ENCODE assay signal across 8 cellular contexts in the genomic region with DNA sequence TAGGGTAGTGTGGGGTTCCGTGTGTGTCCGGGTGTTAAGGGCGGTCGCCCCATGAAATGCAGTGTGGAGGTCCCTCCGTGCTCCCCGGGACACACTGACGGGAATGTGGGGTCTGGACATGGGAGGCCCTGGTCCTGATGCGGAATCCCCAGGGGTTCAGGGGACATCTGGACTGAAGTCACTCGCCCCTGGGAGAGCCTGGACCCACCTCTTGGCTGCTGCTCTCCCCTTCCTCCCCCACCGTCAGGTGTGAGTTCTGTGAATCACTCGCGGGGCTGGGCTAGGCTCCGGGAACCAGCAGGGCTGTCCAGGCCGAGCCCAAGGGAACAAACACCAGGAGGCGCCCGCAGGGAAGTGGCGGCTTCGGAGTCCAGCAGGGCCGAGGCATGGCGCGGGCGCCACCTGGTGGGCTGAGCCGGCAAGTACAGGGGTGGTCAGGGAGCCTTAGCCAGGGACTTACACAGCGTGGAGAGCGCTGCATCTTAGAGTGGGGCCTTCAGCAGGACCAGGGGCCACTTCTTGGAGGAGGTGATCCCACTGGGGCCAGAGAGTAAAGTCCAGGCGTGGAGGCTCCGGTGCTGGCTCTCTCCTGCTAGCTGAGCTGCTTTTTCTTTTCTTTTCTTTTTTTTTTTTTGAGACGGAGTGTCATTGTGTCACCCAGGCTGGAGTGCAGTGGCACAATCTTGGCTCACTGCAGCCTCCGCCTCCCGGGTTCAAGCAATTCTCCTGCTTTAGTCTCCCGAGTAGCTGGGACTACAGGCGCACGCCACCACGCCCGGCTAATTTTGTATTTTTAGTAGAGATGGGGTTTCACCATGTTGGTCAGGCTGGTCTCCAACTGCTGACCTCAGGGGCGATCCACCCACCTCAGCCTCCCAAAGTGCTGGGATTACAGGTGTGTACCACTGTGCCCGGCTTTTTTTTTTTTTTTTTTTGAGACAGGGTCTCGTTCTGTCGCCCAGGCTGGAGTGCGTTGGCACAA. TPM values are rescaled to one million over a fixed set of nuclear protein-coding genes. Genes with fewer than 3 reads are reported as not detected.
DNase-seq lines count a peak whose midpoint lies in the region; ATAC-seq and TF ChIP-seq lines count a peak whose summit lies in the region.

No MANE protein-coding gene starts in this region.

- H3K9ac ChIP-seq in GM23248, result no peak overlapping the region
- H3K9ac ChIP-seq in Loucy (ENCODE audit: low read depth, low read length, poor library complexity, severe bottlenecking), result no peak overlapping the region

- peak overlapping the region; percentile 55 for H3K4me3 Mint-ChIP-seq in activated T-helper 17 cell treated with anti-CD3 and anti-CD28 coated beads, Interleukin-2, amount 50 U/mL, for 72 hours

- in situ Hi-C loops in GM23248 (cut with MboI), result no loop called here

- H2AFZ ChIP-seq in GM23248 (no peak overlapping the region), Loucy (ENCODE audit: low read length) (peak overlapping the region; percentile 60; the same call in 1 of the 2 replicates)

- H3K27ac Mint-ChIP-seq in activated T-helper 17 cell treated with anti-CD3 and anti-CD28 coated beads, Interleukin-2, amount 50 U/mL, for 72 hours, result no peak overlapping the region

- H3K9me3 ChIP-seq in GM23248 (ENCODE audit: low read depth), result no peaks in the 10 kb centered on the region
- H3K9me3 ChIP-seq in Loucy (ENCODE audit: insufficient read depth, low read depth, low read length), result no peaks in the 10 kb centered on the region
- no peaks in the 10 kb centered on the region for H3K9me3 ChIP-seq in neutrophil

- H3K36me3 ChIP-seq in GM23248 (ENCODE audit: low read depth) (no peaks in the 10 kb centered on the region), Loucy (ENCODE audit: insufficient read depth, low read length) (no peaks in the 10 kb centered on the region), neutrophil (no peaks in the 10 kb centered on the region)

- H4K20me1 ChIP-seq in GM23248 (ENCODE audit: insufficient read depth) (no peaks in the 10 kb centered on the region), Loucy (ENCODE audit: insufficient read depth, low read length, poor library complexity, severe bottlenecking) (no peaks in the 10 kb centered on the region)

- H3K4me2 ChIP-seq in GM23248 (ENCODE audit: unreplicated experiment) (no peak overlapping the region), Loucy (ENCODE audit: low read depth, low read length, poor library complexity, severe bottlenecking) (no peak overlapping the region)

- H3K4me3 ChIP-seq in GM23248, result no peak overlapping the region
- H3K4me3 ChIP-seq in Loucy (ENCODE audit: low read length, poor library complexity, severe bottlenecking), result no peak overlapping the region
- no peak overlapping the region for H3K4me3 ChIP-seq in neutrophil (ENCODE audit: low read depth in 1 of 2, low read length in 1 of 2)

- peak; percentile 92 for ATAC-seq in activated T-helper 17 cell treated with anti-CD3 and anti-CD28 coated beads, Interleukin-2, amount 50 U/mL, for 72 hours (replicated peaks)

- H3K4me1 Mint-ChIP-seq in activated T-helper 17 cell treated with anti-CD3 and anti-CD28 coated beads, Interleukin-2, amount 50 U/mL, for 72 hours, result no peaks in the 10 kb centered on the region

- DNase-seq in DMS53 (lab: John Stamatoyannopoulos, UW), result peak; percentile 97
- DNase-seq in GM23248, result peak; percentile 95
- peak; percentile 81 for DNase-seq in RPMI7951 (ENCODE audit: low read depth)
- DNase-seq in fibroblast of the conjunctiva (ENCODE audit: low read depth), result peak; percentile 83
- DNase-seq in stromal cell of bone marrow (ENCODE audit: low read depth), result peak; percentile 70

- H3K79me2 ChIP-seq in GM23248 (ENCODE audit: insufficient read depth) (no peaks in the 10 kb centered on the region), Loucy (ENCODE audit: insufficient read depth, low read length) (no peaks in the 10 kb centered on the region)

- no peaks in the 10 kb centered on the region for H3K9me3 Mint-ChIP-seq in activated T-helper 17 cell treated with anti-CD3 and anti-CD28 coated beads, Interleukin-2, amount 50 U/mL, for 72 hours

- no peak overlapping the region for H3K27ac ChIP-seq in GM23248
- no peak overlapping the region for H3K27ac ChIP-seq in neutrophil

- H3K36me3 Mint-ChIP-seq in activated T-helper 17 cell treated with anti-CD3 and anti-CD28 coated beads, Interleukin-2, amount 50 U/mL, for 72 hours (ENCODE audit: low read depth), result no peaks in the 10 kb centered on the region

- no peaks in the 10 kb centered on the region for H3K27me3 Mint-ChIP-seq in activated T-helper 17 cell treated with anti-CD3 and anti-CD28 coated beads, Interleukin-2, amount 50 U/mL, for 72 hours

- H3F3A ChIP-seq in GM23248 (ENCODE audit: insufficient read depth) (0 out of 2 replicates have a peak, but pooled peaks cover 5% of the 10 kb centered on the region), Loucy (ENCODE audit: low read depth) (no peaks in the 10 kb centered on the region)

- H3K9me2 ChIP-seq in GM23248 (ENCODE audit: insufficient read depth), result no peaks in the 10 kb centered on the region
- no peaks in the 10 kb centered on the region for H3K9me2 ChIP-seq in Loucy (replicated peaks; ENCODE audit: low read depth, low read length)

- peak; percentile 96 for TF ChIP-seq CTCF in Loucy (conservative IDR thresholded peaks at IDR 0.05; ENCODE audit: low read length)
- TF ChIP-seq CTCF in neutrophil (IDR thresholded peaks at IDR 0.05), result peak; percentile 86

- WGBS in GM23248 (ENCODE audit: low coverage in 1 of 2, low lambda C conversion rate in 2 of 2, missing lambda C conversion rate in 2 of 2), 2 experiments, result 38% methylated on average over 38 to 39 of the region's 40 CpGs

- H3K4me1 ChIP-seq in GM23248 (ENCODE audit: insufficient read depth) (0 out of 2 replicates have a peak, but pooled peaks cover 6% of the 10 kb centered on the region), Loucy (ENCODE audit: insufficient read depth, low read length, poor library complexity, severe bottlenecking) (no peaks in the 10 kb centered on the region), neutrophil (ENCODE audit: control insufficient read depth in 1 of 2, insufficient read depth in 1 of 2, low read depth in 1 of 2, low read length in 1 of 2) (no peaks in the 10 kb centered on the region)

- H3K27me3 ChIP-seq in GM23248 (replicated peaks; ENCODE audit: insufficient read depth) (no peaks in the 10 kb centered on the region), Loucy (ENCODE audit: insufficient read depth, low read length, poor library complexity, severe bottlenecking) (no peaks in the 10 kb centered on the region), neutrophil (peaks cover 29% of the 10 kb centered on the region)

RNA-seq across cellular contexts. Expression of gene WTIP, which starts 20.1 kb away (rescaled TPM):
- 35.2 and 37.2 TPM in 2 replicates for total RNA-seq in GM23248 (2014; rRNA removed; shearing (Covaris generic))
- polyA plus RNA-seq in GM23248 (2016; fragmentation: Nextera tagmentation; extraction: Ambion mirVana), result 2.2 and 3.5 TPM in 2 replicates
- 10.6 and 11.1 TPM in 2 replicates for total RNA-seq in RPMI7951 (2014; rRNA removed; shearing (Covaris generic))
- total RNA-seq in activated T-helper 17 cell treated with anti-CD3 and anti-CD28 coated beads, Interleukin-2, amount 50 U/mL, for 72 hours, result 1 to 10 TPM in 1 of 2 donors, under 1 TPM in 1; 0.82 to 1.9 TPM
